In genomic region chr14:64387738-64388532, GRCh38 we compare ENCODE assay signal across 8 cellular contexts. TPM values are rescaled to one million over a fixed set of nuclear protein-coding genes. Genes with fewer than 3 reads are reported as not detected.
A peak's percentile ranks its signal among the peaks of the same experiment; 100 is the strongest.
DNase-seq lines count a peak whose midpoint lies in the region; ATAC-seq, FAIRE-seq and TF ChIP-seq lines count a peak whose summit lies in the region.

Gene MTHFD1, plus strand, starts transcription at chr14:64388353. Its CDS starts 75 bp downstream, at chr14:64388428.

- H2BK15ac ChIP-seq in H1 (ENCODE audit: low read length), result peak within 1 kb of the TSS; percentile 61; the same call in 1 of the 2 replicates

- peak within 1 kb of the TSS; percentile 96 for H2BK5ac ChIP-seq in H1 (ENCODE audit: low read depth, low read length)

- H3K27ac Mint-ChIP-seq in memory B cell, result peak within 1 kb of the TSS; percentile 95

- H3K4me3 Mint-ChIP-seq in memory B cell, result peak within 1 kb of the TSS; percentile 91

- H3K27ac ChIP-seq in H1 (ENCODE audit: low read depth, low read length), result peak within 1 kb of the TSS; percentile 92

- H3K36me3 Mint-ChIP-seq in memory B cell, result peaks cover 9% of the 10 kb centered on the region

- H3K9ac ChIP-seq in H1 (replicated peaks in 1 of 4; ENCODE audit: extremely low read depth in 1 of 4, low read depth in 3 of 4, low read length in 3 of 4), result peak within 1 kb of the TSS; percentile 95 to 99 (median 97)

- peak; percentile 100 for FAIRE-seq in HTR-8/SVneo (lab: Jason Lieb, UNC)
- FAIRE-seq in H1 (lab: Jason Lieb, UNC), result peak; percentile 32

- H2AFZ ChIP-seq in H1 (ENCODE audit: low read length), result 0 out of 2 replicates have a peak within 1 kb of the TSS, but pooled peaks have one; percentile 10

- H2AK5ac ChIP-seq in H1 (ENCODE audit: low read depth, low read length), result no peak within 1 kb of the TSS; the same call in 1 of the 2 replicates

- no peak for TF ChIP-seq CTCF in H1 (IDR thresholded peaks at IDR 0.05; ENCODE audit: control extremely low read depth in 1 of 3, insufficient read depth in 1 of 3, low read depth in 1 of 3, low read length in 3 of 3)

- no peaks in the 10 kb centered on the region for H3K9me3 Mint-ChIP-seq in memory B cell

- H4K20me1 ChIP-seq in H1 (replicated peaks in 1 of 2; ENCODE audit: control insufficient read depth in 1 of 2, insufficient read depth in 2 of 2, low read length in 2 of 2), result peaks cover 0 to 4% of the 10 kb centered on the region in 2 experiments

- no peaks in the 10 kb centered on the region; the same call in 1 of the 2 replicates for H3K79me1 ChIP-seq in H1 (ENCODE audit: low read depth, low read length)

- peak within 1 kb of the TSS; percentile 96 for H3K18ac ChIP-seq in H1 (ENCODE audit: extremely low read depth, low read length)

- CTCF ChIA-PET in H1 (lab: Charles Lee; ENCODE audit: partially characterized antibody), result interaction anchor here (0.8 to 2.7 kb wide), 5 partner anchors 42 to 92 kb away, joined by 3 to 6 read pairs (median 4); no protein-coding TSS in a partner anchor

- peaks cover 8 to 43% of the 10 kb centered on the region in 2 experiments for H3K79me2 ChIP-seq in H1 (ENCODE audit: control insufficient read depth in 1 of 2, insufficient read depth in 2 of 2, low read length in 2 of 2)

- TF ChIP-seq EP300 in H1 (IDR thresholded peaks at IDR 0.05; ENCODE audit: borderline replicate concordance in 1 of 2, low read depth in 2 of 2, low read length in 2 of 2), result no peak

- 2% methylated on average over 45 of the region's 61 CpGs; no CpG with 5 or more reads in 1 of the 2 experiments for WGBS in H1 (ENCODE audit: extremely low coverage in 1 of 2, insufficient coverage in 1 of 2, insufficient read length in 1 of 2, insufficient replicate concordance in 2 of 2, low coverage in 1 of 2, low lambda C conversion rate in 2 of 2, missing lambda C conversion rate in 1 of 2), 2 experiments

- peak within 1 kb of the TSS; percentile 85 for H3K56ac ChIP-seq in H1 (replicated peaks; ENCODE audit: insufficient read length, low read depth, low read length)

- H3K4ac ChIP-seq in H1 (replicated peaks; ENCODE audit: insufficient read length, low read depth, low read length), result peak within 1 kb of the TSS; percentile 21

- H4K8ac ChIP-seq in H1 (ENCODE audit: extremely low read depth, insufficient read depth, low read length), result peak within 1 kb of the TSS; percentile 96

- H3K4me2 ChIP-seq in H1 (ENCODE audit: insufficient read depth in 1 of 2, low read depth in 2 of 2, low read length in 2 of 2), result peak within 1 kb of the TSS; percentile 85 to 96

- DNase-seq in COLO829 (ENCODE audit: low spot score) (peak; percentile 99), HTR-8/SVneo (ENCODE audit: insufficient read length, low spot score) (peak; percentile 100), NOMO-1 treated with dmso at 0.1 percent for 144 hours (lab: John Stamatoyannopoulos, UW; ENCODE audit: unreplicated experiment) (peak; percentile 98), H1 (ENCODE audit: low read depth in 1 of 2, low spot score in 2 of 2) (peak; percentile 98), memory B cell (ENCODE audit: low spot score in 2 of 2) (peak; percentile 91 to 93)
- peak; percentile 89 to 92 (median 91) for DNase-seq in activated CD8-positive, alpha-beta memory T cell treated with anti-CD3 and anti-CD28 coated beads for 48 hours (ENCODE audit: low read depth in 2 of 3, low spot score in 2 of 3)
- DNase-seq in stimulated activated CD8-positive, alpha-beta memory T cell treated with anti-CD3 and anti-CD28 coated beads, Interleukin-12 subunit alpha, Interleukin-12 subunit beta, amount 100 ng/mL, for 24 hours (ENCODE audit: extremely low read depth), result peak; percentile 94

- peaks cover 38% of the 10 kb centered on the region for H3K4me1 Mint-ChIP-seq in memory B cell

- TF ChIP-seq RAD21 in H1 (IDR thresholded peaks at IDR 0.05 in 1 of 2, conservative IDR thresholded peaks at IDR 0.05 in 1 of 2; ENCODE audit: low read depth in 2 of 2, low read length in 2 of 2), result no peak

- TF ChIP-seq POLR2A in H1 (IDR thresholded peaks at IDR 0.05; ENCODE audit: control extremely low read depth in 1 of 2, low read depth in 2 of 2, low read length in 2 of 2), result peak; percentile 82 to 89; a peak in 2 of 3 replicates

- no peak within 1 kb of the TSS for H3K23ac ChIP-seq in H1 (ENCODE audit: insufficient read length)

- H3K23me2 ChIP-seq in H1 (ENCODE audit: low read depth, low read length), result peaks cover 15% of the 10 kb centered on the region

- peak within 1 kb of the TSS; percentile 72 for H4K5ac ChIP-seq in H1 (ENCODE audit: insufficient read length, low read depth, low read length)

- ATAC-seq in GM21367 (IDR thresholded peaks at IDR 0.05; ENCODE audit: unreplicated experiment) (peak; percentile 66), memory B cell (ENCODE audit: low read depth) (peak; percentile 76)

- H2BK120ac ChIP-seq in H1 (replicated peaks; ENCODE audit: low read depth, low read length), result peak within 1 kb of the TSS; percentile 10

- peaks cover 0 to 6% (median 1%) of the 10 kb centered on the region in 4 experiments; a peak in 2 of 8 replicates for H3K36me3 ChIP-seq in H1 (ENCODE audit: control insufficient read depth in 2 of 4, insufficient read depth in 4 of 4, low read length in 3 of 4)

- peak within 1 kb of the TSS; percentile 67 to 90 (median 76) for H3K4me3 ChIP-seq in H1 (ENCODE audit: extremely low read depth in 1 of 4, insufficient read depth in 2 of 4, low read depth in 3 of 4, low read length in 4 of 4)

- POLR2A ChIA-PET in H1 (lab: Charles Lee; ENCODE audit: partially characterized antibody), result interaction anchor here (0.6 to 4.7 kb wide), 38 partner anchors 9 to 381 kb away, joined by 3 to 28 read pairs (median 4); partner anchors contain the start of genes HSPA2 and ZBTB1

- H4K91ac ChIP-seq in H1 (replicated peaks; ENCODE audit: insufficient read length, low read length), result peak within 1 kb of the TSS; percentile 79

- H3K27me3 ChIP-seq in H1 (replicated peaks in 1 of 4; ENCODE audit: control insufficient read depth in 3 of 4, extremely low read depth in 1 of 4, insufficient read depth in 3 of 4, low read length in 3 of 4), result no peaks in the 10 kb centered on the region

- no peaks in the 10 kb centered on the region for H3K27me3 Mint-ChIP-seq in memory B cell

- no peak within 1 kb of the TSS for H2BK20ac ChIP-seq in H1 (ENCODE audit: low read length)

- H3K14ac ChIP-seq in H1 (ENCODE audit: insufficient read length), result no peak within 1 kb of the TSS

- no peaks in the 10 kb centered on the region for H3K9me3 ChIP-seq in H1 (ENCODE audit: insufficient read depth in 2 of 2, low read depth in 1 of 2, low read length in 1 of 2)

- H2BK12ac ChIP-seq in H1 (ENCODE audit: low read depth, low read length), result peak within 1 kb of the TSS; percentile 99

- peaks cover 5 to 11% (median 10%) of the 10 kb centered on the region in 4 experiments for H3K4me1 ChIP-seq in H1 (replicated peaks in 1 of 4; ENCODE audit: control insufficient read depth in 3 of 4, insufficient read depth in 4 of 4, low read length in 3 of 4)

TF ChIP-seq in H1, 55 proteins besides CTCF, POLR2A, EP300 and RAD21 (continues in another document):
- TF ChIP-seq TCF12 (IDR thresholded peaks at IDR 0.05; ENCODE audit: low read depth, low read length) (no peak), SP1 (IDR thresholded peaks at IDR 0.05; ENCODE audit: low read depth, low read length) (peak; percentile 70), TBP (IDR thresholded peaks at IDR 0.05; ENCODE audit: low read depth, low read length) (peak; percentile 61), CEBPB (IDR thresholded peaks at IDR 0.05; ENCODE audit: low read depth, low read length) (no peak), POLR2AphosphoS5 (IDR thresholded peaks at IDR 0.05; ENCODE audit: low read depth, low read length) (peak; percentile 94), NRF1 (IDR thresholded peaks at IDR 0.05; ENCODE audit: low read depth, low read length) (peak; percentile 94), CREB1 (IDR thresholded peaks at IDR 0.05) (no peak), PHF8 (conservative IDR thresholded peaks at IDR 0.05; ENCODE audit: low read depth, low read length) (peak; percentile 80), HDAC2 (IDR thresholded peaks at IDR 0.05; ENCODE audit: borderline replicate concordance in 1 of 2, low read depth in 2 of 2, low read length in 2 of 2) (peak in 1 of 2 experiments; percentile 63; a peak in 3 of 4 replicates), BRCA1 (IDR thresholded peaks at IDR 0.05; ENCODE audit: low read depth, low read length) (peak; percentile 76), RBBP5 (IDR thresholded peaks at IDR 0.05; ENCODE audit: borderline replicate concordance, low read depth, low read length) (peak; percentile 43; the same call in 1 of the 2 replicates), NANOG (IDR thresholded peaks at IDR 0.05; ENCODE audit: insufficient read depth, low read depth, low read length, poor library complexity, severe bottlenecking) (no peak), E2F6 (IDR thresholded peaks at IDR 0.05) (peak; percentile 90), TAF1 (IDR thresholded peaks at IDR 0.05; ENCODE audit: low read depth, low read length) (peak; percentile 85), KDM4A (IDR thresholded peaks at IDR 0.05; ENCODE audit: low read depth, low read length, severe bottlenecking) (peak; percentile 83), SP2 (IDR thresholded peaks at IDR 0.05; ENCODE audit: low read length) (peak; percentile 14; the same call in 1 of the 2 replicates), CHD2 (IDR thresholded peaks at IDR 0.05; ENCODE audit: low read length) (peak; percentile 93), SIN3A (conservative IDR thresholded peaks at IDR 0.05 in 1 of 2, IDR thresholded peaks at IDR 0.05 in 1 of 2; ENCODE audit: low read depth in 1 of 2, low read length in 2 of 2) (peak; percentile 39 to 55; a peak in 2 of 4 replicates), MAX (IDR thresholded peaks at IDR 0.05) (peak; percentile 99)

RNA-seq across cellular contexts. Expression of gene MTHFD1, which starts in this region (rescaled TPM):
- 302 and 332 TPM in 2 replicates for total RNA-seq in H1 (2021; fragmentation: NEBNext Ultra II Directional; extraction: Animal tissue kit (Norgen Biotek cat#: 25700))
- polyA plus RNA-seq in H1 (2011; rRNA removed), result 79.1 and 79.7 TPM in 2 replicates
- polyA plus RNA-seq in H1 (2011; cell fraction: cytosol; rRNA removed), result 102 TPM
- polyA plus RNA-seq in H1 (2011; cell fraction: nucleus; rRNA removed), result 171 TPM
- polyA plus RNA-seq in H1 (2012, experiment 1 of 2), result 249 to 322 TPM (median 270 TPM) in 4 replicates
- 36.5 TPM for polyA plus RNA-seq in H1 (2012, experiment 2 of 2)
- polyA plus RNA-seq in H1 (2013, experiment 1 of 2), result 246 TPM
- 235 TPM for polyA plus RNA-seq in H1 (2013, experiment 2 of 2)
- 186 and 204 TPM in 2 replicates for polyA minus RNA-seq in H1 (2011; rRNA and poly(A)+ RNA removed)
- polyA minus RNA-seq in H1 (2011; cell fraction: cytosol; rRNA and poly(A)+ RNA removed), result 193 TPM
- polyA minus RNA-seq in H1 (2011; cell fraction: nucleus; rRNA and poly(A)+ RNA removed), result 174 TPM

Comparison
In these comparisons a context has a peak if more than half of its experiments do, and no peak if none do; other contexts are left out.
1. Peak in every context shown above with its lines: DNase-seq, ATAC-seq, H3K4me3 ChIP-seq and H3K27ac ChIP-seq.